1 cellular context compared by ENCODE assay signal in genomic region chr9:133492061-133493021, GRCh38.
TF ChIP-seq lines count a peak whose summit lies in the region.

No MANE protein-coding gene starts in this region.

TF ChIP-seq in GM12878, 131 proteins besides CTCF, POLR2A, EP300 and RAD21:
- no peak for TF ChIP-seq ATF2 (IDR thresholded peaks at IDR 0.05; ENCODE audit: low read length)
- TF ChIP-seq CUX1 (IDR thresholded peaks at IDR 0.05; ENCODE audit: insufficient replicate concordance, low read depth, low read length): no peak
- no peak for TF ChIP-seq HDAC6 (IDR thresholded peaks at IDR 0.05; ENCODE audit: unreplicated experiment)
- TF ChIP-seq FOS (IDR thresholded peaks at IDR 0.05; ENCODE audit: borderline replicate concordance, extremely low read depth, insufficient read length): no peak
- no peak for TF ChIP-seq WRNIP1 (IDR thresholded peaks at IDR 0.05; ENCODE audit: borderline replicate concordance, low read depth, low read length)
- TF ChIP-seq USF2 (IDR thresholded peaks at IDR 0.05; ENCODE audit: borderline replicate concordance, low read depth, low read length): no peak
- TF ChIP-seq GABPA (IDR thresholded peaks at IDR 0.05; ENCODE audit: low read depth): no peak
- no peak for TF ChIP-seq EED (IDR thresholded peaks at IDR 0.05; ENCODE audit: low read depth)
- no peak for TF ChIP-seq HSF1 (IDR thresholded peaks at IDR 0.05; ENCODE audit: low read depth, low read length)
- TF ChIP-seq KDM1A (IDR thresholded peaks at IDR 0.05; ENCODE audit: borderline replicate concordance): no peak
- no peak for TF ChIP-seq EZH2 (IDR thresholded peaks at IDR 0.05; ENCODE audit: borderline replicate concordance, control insufficient read depth, low read depth, low read length)
- no peak for TF ChIP-seq STAT1 (conservative IDR thresholded peaks at IDR 0.05)
- no peak for TF ChIP-seq KLF5 (IDR thresholded peaks at IDR 0.05; ENCODE audit: partially characterized antibody)
- TF ChIP-seq ELK1 (IDR thresholded peaks at IDR 0.05; ENCODE audit: low read depth, low read length): no peak
- no peak for TF ChIP-seq TCF7 (IDR thresholded peaks at IDR 0.05; ENCODE audit: borderline replicate concordance)
- TF ChIP-seq TCF3 (IDR thresholded peaks at IDR 0.05; ENCODE audit: borderline replicate concordance, insufficient read depth, low read depth, low read length): no peak
- no peak for TF ChIP-seq HCFC1 (IDR thresholded peaks at IDR 0.05; ENCODE audit: low read length)
